14 cellular contexts compared by ENCODE assay signal in the genomic region with DNA sequence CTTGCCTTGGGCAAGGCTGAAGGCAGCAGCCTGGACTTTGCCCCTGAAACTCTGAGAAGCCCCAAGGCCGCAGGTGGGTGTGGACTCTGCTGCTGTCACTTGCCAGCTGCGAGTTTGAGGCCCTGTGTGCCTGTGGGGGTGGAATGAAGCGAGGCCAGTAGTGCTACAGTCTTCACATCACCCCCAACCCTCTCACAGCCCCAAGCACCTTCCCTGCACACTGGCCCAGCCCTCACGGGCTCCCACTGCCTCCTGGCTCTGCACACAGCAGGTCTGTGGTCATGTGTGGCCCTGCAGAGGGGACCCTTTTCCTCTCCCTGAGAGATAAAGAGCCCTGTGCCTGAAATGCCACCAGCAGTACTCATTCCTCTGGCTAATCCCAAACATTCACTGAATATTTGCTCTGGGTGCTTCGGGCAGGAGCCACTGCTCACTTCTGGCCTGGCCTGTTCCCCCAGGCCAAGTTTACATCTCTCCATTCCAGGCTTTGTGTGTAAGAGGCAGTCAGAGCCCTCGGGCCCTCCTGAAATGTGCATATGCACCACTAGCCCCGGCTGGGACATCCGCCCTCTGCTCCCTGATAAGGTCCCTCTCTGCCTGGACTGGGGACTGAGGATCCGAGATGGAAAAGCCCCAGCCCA. TPM values are rescaled to one million over a fixed set of nuclear protein-coding genes. Genes with fewer than 3 reads are reported as not detected.
DNase-seq lines count a peak whose midpoint lies in the region; ATAC-seq and TF ChIP-seq lines count a peak whose summit lies in the region.
"Had no signal": no experiment of that assay in that cellular context is flagged by ENCODE, and none has a peak within 500 bp of the region (broad histone marks: within the 10 kb centered on the region; RNA-seq: fewer than 3 reads in every experiment).

No MANE protein-coding gene starts in this region.

- intact Hi-C loops in PC-9 (cut with micrococcal nuclease; ENCODE audit: unreplicated experiment), result loop anchor here (5.0 kb wide), 1 partner anchor 37 kb away; no protein-coding TSS in a partner anchor

- no peaks in the 10 kb centered on the region for H3K36me3 Mint-ChIP-seq in progenitor cell of endocrine pancreas (ENCODE audit: insufficient read depth)
- H3K36me3 Mint-ChIP-seq: CD8-positive, alpha-beta memory T cell had no signal

- in situ Hi-C loops in KBM-7 (cut with MboI; ENCODE audit: low pct_unique_long_range_greater_than_20kb, low sequenced_read_pairs), result no loop called here

- CTCF ChIA-PET in PC-9 (lab: Charles Lee), result no interaction called here

- H3F3A ChIP-seq in PC-9 (ENCODE audit: insufficient read depth, low read depth), result no peaks in the 10 kb centered on the region; the same call in 1 of the 2 replicates

- no peak for TF ChIP-seq POLR2A in gastroesophageal sphincter (IDR thresholded peaks at IDR 0.05)

- ATAC-seq in gastroesophageal sphincter, result no peak
- no peak for ATAC-seq in GM18873 (IDR thresholded peaks at IDR 0.05; ENCODE audit: low FRiP score, unreplicated experiment)

- POLR2A ChIA-PET in PC-9 (lab: Charles Lee; ENCODE audit: unreplicated experiment), result no interaction called here

- H3K4me2 ChIP-seq in PC-9, result no peak overlapping the region

- no peaks in the 10 kb centered on the region for H3K79me2 ChIP-seq in PC-9 (ENCODE audit: low read depth)

- no peak for TF ChIP-seq EP300 in gastroesophageal sphincter (IDR thresholded peaks at IDR 0.05)

- peak overlapping the region; percentile 86 for H3K27ac Mint-ChIP-seq in progenitor cell of endocrine pancreas
- H3K27ac Mint-ChIP-seq: CD8-positive, alpha-beta memory T cell had no signal

- no peak overlapping the region for H2AFZ ChIP-seq in PC-9

- H3K9me3 ChIP-seq in PC-9 (ENCODE audit: insufficient read depth, low read depth) (no peaks in the 10 kb centered on the region), gastroesophageal sphincter (no peaks in the 10 kb centered on the region)

- H3K27ac ChIP-seq in PC-9, result no peak overlapping the region
- H3K27ac ChIP-seq in gastroesophageal sphincter, result peak overlapping the region in 3 of 4 donors; percentile 43 to 55 (median 51)
- H3K27ac ChIP-seq: SK-N-MC had no signal

- H3K9me3 Mint-ChIP-seq in progenitor cell of endocrine pancreas (ENCODE audit: low read depth), result no peaks in the 10 kb centered on the region
- H3K9me3 Mint-ChIP-seq: CD8-positive, alpha-beta memory T cell had no signal

- H3K4me3 Mint-ChIP-seq in progenitor cell of endocrine pancreas (ENCODE audit: low read depth), result no peak overlapping the region
- H3K4me3 Mint-ChIP-seq: CD8-positive, alpha-beta memory T cell had no signal

- no TSS peak for BruUV-seq in PC-9 (replicated peaks; lab: Mats Ljungman, UMichigan)

- H4K20me1 ChIP-seq in PC-9 (ENCODE audit: insufficient read depth), result peaks cover 4% of the 10 kb centered on the region; the same call in 1 of the 2 replicates

- H3K27me3 Mint-ChIP-seq in progenitor cell of endocrine pancreas, result no peaks in the 10 kb centered on the region
- H3K27me3 Mint-ChIP-seq: CD8-positive, alpha-beta memory T cell had no signal

- 47% methylated on average over 3 of the region's 9 CpGs; no CpG with 5 or more reads in 1 of the 2 donors for WGBS in gastroesophageal sphincter (ENCODE audit: low coverage in 1 of 2), 2 donors

- peak; percentile 86 for DNase-seq in EH (ENCODE audit: low read depth)
- DNase-seq in PC-9, result peak; percentile 25 to 67
- DNase-seq in progenitor cell of endocrine pancreas (ENCODE audit: low spot score, unreplicated experiment), result no peak
- no peak for DNase-seq in activated T-cell treated with anti-CD3 and anti-CD28 coated beads for 4 hours
- no peak for DNase-seq in T1000 (lab: John Stamatoyannopoulos, UW)
- DNase-seq in KBM-7, result no peak
- DNase-seq: activated CD4-positive, CD25-positive, alpha-beta regulatory T cell treated with anti-CD3 and anti-CD28 coated beads, Interleukin-2, amount 50 U/mL, for 72 hours; activated T-cell treated with anti-CD3 and anti-CD28 coated beads, Interleukin-2, amount 50 U/mL, for 48 hours; CD8-positive, alpha-beta memory T cell; NCI-H1436 treated with DMSO at 0.1 percent for 48 hours; occipital lobe had no signal

- H3K9me2 ChIP-seq in PC-9 (ENCODE audit: insufficient read depth), result no peaks in the 10 kb centered on the region

- H3K36me3 ChIP-seq in PC-9 (ENCODE audit: low read depth), result no peaks in the 10 kb centered on the region
- no peaks in the 10 kb centered on the region for H3K36me3 ChIP-seq in gastroesophageal sphincter

- H3K4me3 ChIP-seq in PC-9 (no peak overlapping the region), gastroesophageal sphincter (no peak overlapping the region)
- H3K4me3 ChIP-seq: SK-N-MC had no signal

- H3K27me3 ChIP-seq in PC-9 (ENCODE audit: insufficient read depth, low read depth) (peaks cover 23% of the 10 kb centered on the region), gastroesophageal sphincter (peaks cover 13% of the 10 kb centered on the region)

- H3K4me1 ChIP-seq in PC-9 (replicated peaks; ENCODE audit: insufficient read depth) (peaks cover 25% of the 10 kb centered on the region), gastroesophageal sphincter (peaks cover 0 to 67% (median 15%) of the 10 kb centered on the region in 3 donors)

- H3K4me1 Mint-ChIP-seq in progenitor cell of endocrine pancreas (ENCODE audit: low read depth), result peaks cover 54% of the 10 kb centered on the region

- no peak for TF ChIP-seq CTCF in PC-9 (conservative IDR thresholded peaks at IDR 0.05)
- TF ChIP-seq CTCF in gastroesophageal sphincter (IDR thresholded peaks at IDR 0.05), result no peak
- TF ChIP-seq CTCF in progenitor cell of endocrine pancreas (IDR thresholded peaks at IDR 0.05; ENCODE audit: unreplicated experiment), result no peak

RNA-seq across cellular contexts. Expression of gene MGAT3, which starts 17.7 kb away (rescaled TPM):
- not detected in 2 replicates for total RNA-seq in PC-9 (2021)
- 1 to 10 TPM; 2.6 to 3.9 (median 2.9) TPM for total RNA-seq in gastroesophageal sphincter
- 28.8 and 32.7 TPM in 2 replicates for total RNA-seq in progenitor cell of endocrine pancreas

RNA-seq across cellular contexts. Expression of gene MIEF1, which starts 27.6 kb away (rescaled TPM):
- total RNA-seq in PC-9 (2021) (36.9 TPM in 2 replicates), gastroesophageal sphincter (10 to 100 TPM; 17.8 to 28.3 (median 21.4) TPM), progenitor cell of endocrine pancreas (30.5 and 32.4 TPM in 2 replicates)

RNA-seq across cellular contexts. Expression of gene ATF4, which starts 45.9 kb away (rescaled TPM):
- total RNA-seq in PC-9 (2021) (488 and 588 TPM in 2 replicates), gastroesophageal sphincter (100 to 1,000 TPM; 450 to 718 (median 563) TPM), progenitor cell of endocrine pancreas (332 and 356 TPM in 2 replicates)

RNA-seq across cellular contexts. Expression of gene RPS19BP1, which starts 58.1 kb away (rescaled TPM):
- total RNA-seq in PC-9 (2021) (60.7 and 94.3 TPM in 2 replicates), gastroesophageal sphincter (100 to 1,000 TPM; 144 to 176 (median 160) TPM), progenitor cell of endocrine pancreas (45.2 and 48.2 TPM in 2 replicates)

Comparison
In these comparisons a context has a peak if more than half of its experiments do, and no peak if none do; other contexts are left out.
1. DNase-seq: peak in EH (single experiment) and PC-9 (2 of 2); none in progenitor cell of endocrine pancreas (single experiment), activated T-cell treated with anti-CD3 and anti-CD28 coated beads for 4 hours (single experiment), T1000 (single experiment) and KBM-7 (single experiment).